In genomic region chr1:193201021-193201420, GRCh38 we compare ENCODE assay signal across 31 cellular contexts. TPM values are rescaled to one million over a fixed set of nuclear protein-coding genes. Genes with fewer than 3 reads are reported as not detected.
"Had no signal": no experiment of that assay in that cellular context is flagged by ENCODE, and none has a peak within 500 bp of the region (broad histone marks: within the 10 kb centered on the region; RNA-seq: fewer than 3 reads in every experiment).

No MANE protein-coding gene starts in this region.

- H3K27ac Mint-ChIP-seq: activated CD4-positive, alpha-beta memory T cell treated with anti-CD3 and anti-CD28 coated beads, Interleukin-2, amount 10 ng/mL, durations not matched to agents 7 days and 5 days; activated naive CD4-positive, alpha-beta T cell treated with anti-CD3 and anti-CD28 coated beads, Interleukin-2, amount 10 ng/mL, durations not matched to agents 7 days and 5 days; activated naive CD8-positive, alpha-beta T cell treated with anti-CD3 and anti-CD28 coated beads for 36 hours; activated T-cell treated with anti-CD3 and anti-CD28 coated beads, Interleukin-2, amount 50 U/mL, for 24 hours had no signal

- H3K4me3 ChIP-seq: MG63, SJCRH30, SK-N-MC had no signal

- DNase-seq: activated CD4-positive, alpha-beta memory T cell treated with anti-CD3 and anti-CD28 coated beads, Interleukin-2, amount 10 ng/mL, durations not matched to agents 7 days and 5 days; activated CD4-positive, alpha-beta T cell treated with anti-CD3 and anti-CD28 coated beads for 1 hour; activated CD4-positive, alpha-beta T cell treated with anti-CD3 and anti-CD28 coated beads for 48 hours; activated CD4-positive, CD25-positive, alpha-beta regulatory T cell; activated gamma-delta T cell treated with Interleukin-2 at 50 U/mL for 16 hours; activated naive CD4-positive, alpha-beta T cell treated with anti-CD3 and anti-CD28 coated beads, Interleukin-2, amount 10 ng/mL, durations not matched to agents 7 days and 5 days; activated naive CD8-positive, alpha-beta T cell treated with anti-CD3 and anti-CD28 coated beads for 36 hours; activated T-cell treated with anti-CD3 and anti-CD28 coated beads, Interleukin-2, amount 50 U/mL, for 24 hours; amniotic stem cell; aorta; brain microvascular endothelial cell; central memory CD4-positive, alpha-beta T cell; Karpas-422; KBM-7; MG63; NCI-H1092 treated with DMSO at 0.1 percent for 48 hours; NCI-H1417; NCI-H146; NCI-H187; NCI-H2029 treated with DMSO at 0.1 percent for 48 hours; NCI-H2107; NCI-H2171; NCI-H510A; NCI-H526; NCI-H748 treated with DMSO at 0.1 percent for 48 hours; OCI-M1; SHP77; SJCRH30; T1000; WERI-Rb-1 had no signal

- H3K27me3 Mint-ChIP-seq: activated CD4-positive, alpha-beta memory T cell treated with anti-CD3 and anti-CD28 coated beads, Interleukin-2, amount 10 ng/mL, durations not matched to agents 7 days and 5 days; activated naive CD4-positive, alpha-beta T cell treated with anti-CD3 and anti-CD28 coated beads, Interleukin-2, amount 10 ng/mL, durations not matched to agents 7 days and 5 days; activated naive CD8-positive, alpha-beta T cell treated with anti-CD3 and anti-CD28 coated beads for 36 hours; activated T-cell treated with anti-CD3 and anti-CD28 coated beads, Interleukin-2, amount 50 U/mL, for 24 hours had no signal

- H3K4me1 ChIP-seq: SJCRH30 had no signal

- H3K27ac ChIP-seq: brain microvascular endothelial cell, SJCRH30, SK-N-MC, WERI-Rb-1 had no signal

- H3K4me1 Mint-ChIP-seq: activated naive CD4-positive, alpha-beta T cell treated with anti-CD3 and anti-CD28 coated beads, Interleukin-2, amount 10 ng/mL, durations not matched to agents 7 days and 5 days had no signal

- H3K9me3 ChIP-seq: MG63, SJCRH30 had no signal

- H3K4me3 Mint-ChIP-seq: activated CD4-positive, alpha-beta memory T cell treated with anti-CD3 and anti-CD28 coated beads, Interleukin-2, amount 10 ng/mL, durations not matched to agents 7 days and 5 days; activated naive CD4-positive, alpha-beta T cell treated with anti-CD3 and anti-CD28 coated beads, Interleukin-2, amount 10 ng/mL, durations not matched to agents 7 days and 5 days; activated naive CD8-positive, alpha-beta T cell treated with anti-CD3 and anti-CD28 coated beads for 36 hours; activated T-cell treated with anti-CD3 and anti-CD28 coated beads, Interleukin-2, amount 50 U/mL, for 24 hours had no signal

- H3K36me3 ChIP-seq: brain microvascular endothelial cell, SJCRH30, WERI-Rb-1 had no signal

- H3K9me3 Mint-ChIP-seq: activated CD4-positive, alpha-beta memory T cell treated with anti-CD3 and anti-CD28 coated beads, Interleukin-2, amount 10 ng/mL, durations not matched to agents 7 days and 5 days had no signal

- H3K27me3 ChIP-seq: brain microvascular endothelial cell, MG63, SJCRH30 had no signal

RNA-seq across cellular contexts. Expression of gene B3GALT2, which starts 14.6 kb away (rescaled TPM):
- total RNA-seq: activated naive CD8-positive, alpha-beta T cell treated with anti-CD3 and anti-CD28 coated beads for 36 hours had no signal
